In the genomic region with DNA sequence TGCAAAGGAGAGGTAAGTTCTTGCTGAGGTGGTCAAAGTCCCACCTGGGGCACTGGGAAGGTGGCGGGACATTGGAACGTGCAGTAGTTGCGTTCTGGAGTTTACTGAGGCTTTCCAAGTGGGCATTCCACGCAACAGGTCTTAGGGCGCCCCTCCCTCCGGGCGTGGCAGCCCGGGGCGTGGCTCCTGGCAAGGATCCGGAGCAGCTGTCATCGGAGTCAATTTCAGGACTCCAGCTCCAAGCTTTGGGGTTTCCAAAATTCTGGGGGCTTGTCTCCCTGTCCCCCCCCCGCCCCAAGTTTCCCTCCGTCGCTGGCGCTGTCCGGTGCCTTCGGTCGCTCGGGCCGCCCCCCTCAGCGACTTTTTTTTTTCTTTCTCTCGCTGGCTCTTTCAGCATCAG, we compare ENCODE assay signal across 8 cellular contexts. TPM values are rescaled to one million over a fixed set of nuclear protein-coding genes. Genes with fewer than 3 reads are reported as not detected.
DNase-seq lines count a peak whose midpoint lies in the region; ATAC-seq and TF ChIP-seq lines count a peak whose summit lies in the region.

No MANE protein-coding gene starts in this region.

- no peaks in the 10 kb centered on the region for H3K36me3 ChIP-seq in brain microvascular endothelial cell (replicated peaks)

- peak; percentile 38 for DNase-seq in HuH-7.5 (ENCODE audit: low spot score)
- DNase-seq in brain microvascular endothelial cell, result no peak
- DNase-seq in mesothelial cell of epicardium (ENCODE audit: low spot score in 2 of 2, unreplicated experiment in 2 of 2), result no peak
- DNase-seq in dermis blood vessel endothelial cell, result no peak
- DNase-seq in NCI-H187 (lab: John Stamatoyannopoulos, UW), result no peak
- DNase-seq in cerebellar nuclear complex (lab: John Stamatoyannopoulos, UW), result no peak

- H3K4me1 Mint-ChIP-seq in mesothelial cell of epicardium, result peaks cover 17% of the 10 kb centered on the region

- in situ Hi-C loops in brain microvascular endothelial cell (cut with HindIII; ENCODE audit: low pct_ligation_motif_present, low sequenced_read_pairs), result no loop called here

- ATAC-seq in GM19023 (IDR thresholded peaks at IDR 0.05; ENCODE audit: unreplicated experiment) (peak; percentile 14), GM21390 (IDR thresholded peaks at IDR 0.05; ENCODE audit: unreplicated experiment) (no peak)

- peaks cover 44% of the 10 kb centered on the region for H3K27me3 Mint-ChIP-seq in mesothelial cell of epicardium (ENCODE audit: low read depth)

- peaks cover 8% of the 10 kb centered on the region for H3K27me3 ChIP-seq in brain microvascular endothelial cell (replicated peaks)

- H3K4me3 Mint-ChIP-seq in mesothelial cell of epicardium, result peak overlapping the region; percentile 81

- no peak overlapping the region for H3K27ac ChIP-seq in brain microvascular endothelial cell

- no peak for TF ChIP-seq CTCF in brain microvascular endothelial cell (IDR thresholded peaks at IDR 0.05; ENCODE audit: low read depth, low read length, missing control alignments)
- no peak for TF ChIP-seq CTCF in mesothelial cell of epicardium (IDR thresholded peaks at IDR 0.05; ENCODE audit: unreplicated experiment)

- H3K27ac Mint-ChIP-seq in mesothelial cell of epicardium, result no peak overlapping the region

- peak overlapping the region; percentile 79 for H3K4me3 ChIP-seq in brain microvascular endothelial cell (ENCODE audit: low read depth, low read length)

- H3K9me3 Mint-ChIP-seq in mesothelial cell of epicardium, result no peaks in the 10 kb centered on the region

- H3K36me3 Mint-ChIP-seq in mesothelial cell of epicardium, result peaks cover 8% of the 10 kb centered on the region

RNA-seq across cellular contexts. Expression of gene AMZ2, which starts 43.1 kb away (rescaled TPM):
- total RNA-seq in mesothelial cell of epicardium, result 63.2 to 85.1 TPM (median 65.4 TPM) in 3 replicates
- 41.8 and 43.9 TPM in 2 replicates for total RNA-seq in dermis blood vessel endothelial cell
